In the genomic region with DNA sequence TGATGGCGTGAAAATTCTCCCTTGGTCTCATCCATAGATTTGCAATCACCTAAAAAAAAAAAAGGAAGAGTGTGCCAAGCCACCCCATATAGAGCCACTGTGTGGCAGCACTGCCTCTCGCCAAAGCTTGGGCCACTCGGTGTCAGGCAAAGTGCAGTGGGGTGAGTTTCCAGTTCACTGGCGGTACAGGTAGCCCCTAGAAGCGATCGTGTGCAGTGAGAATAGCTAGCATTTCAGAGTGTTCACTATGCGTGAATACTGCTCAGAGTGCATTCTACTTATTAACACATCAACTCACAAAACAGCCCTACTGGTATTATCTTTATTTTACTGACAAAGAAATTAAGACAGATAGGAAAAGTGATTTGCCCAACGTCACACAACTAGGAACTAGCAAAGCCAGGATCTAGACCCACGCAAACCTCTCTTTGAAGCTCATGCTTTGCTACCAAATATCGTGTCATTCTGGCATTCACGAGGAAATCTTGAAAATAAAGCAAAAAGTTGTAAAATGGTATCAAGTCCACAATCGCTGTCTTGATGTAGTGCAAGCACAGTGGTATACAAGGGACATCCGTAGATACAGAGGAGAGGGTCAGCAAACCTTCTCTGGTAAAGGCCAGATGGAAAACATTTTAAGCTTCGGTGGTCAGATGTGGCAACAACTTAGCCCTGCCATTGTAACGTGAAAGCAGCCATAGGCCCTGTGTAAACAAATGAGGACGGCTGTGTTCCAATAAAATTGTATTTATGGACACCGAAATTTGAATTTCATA, we compare ENCODE assay signal across 8 cellular contexts. TPM values are rescaled to one million over a fixed set of nuclear protein-coding genes. Genes with fewer than 3 reads are reported as not detected.
DNase-seq lines count a peak whose midpoint lies in the region; ATAC-seq and TF ChIP-seq lines count a peak whose summit lies in the region.

No MANE protein-coding gene starts in this region.

- H3K36me3 ChIP-seq in muscle layer of duodenum (ENCODE audit: control insufficient read depth in 1 of 2, insufficient read depth in 2 of 2, low read length in 2 of 2), result no peaks in the 10 kb centered on the region

- H3K4me3 ChIP-seq in epithelial cell of esophagus (ENCODE audit: low read length) (no peak overlapping the region), muscle layer of duodenum (ENCODE audit: low read depth in 1 of 2, low read length in 2 of 2) (peak overlapping the region in 1 of 2 donors; percentile 55)

- H3K9me3 ChIP-seq in muscle layer of duodenum (ENCODE audit: control insufficient read depth in 1 of 2, low read length in 2 of 2), result no peaks in the 10 kb centered on the region

- H3K27me3 ChIP-seq in muscle layer of duodenum (ENCODE audit: low read depth, low read length), result no peaks in the 10 kb centered on the region

- ATAC-seq in GM19397 (IDR thresholded peaks at IDR 0.05; ENCODE audit: unreplicated experiment) (peak; percentile 94), HG03342 (IDR thresholded peaks at IDR 0.05; ENCODE audit: unreplicated experiment) (peak; percentile 98)

- H3K4me1 ChIP-seq in muscle layer of duodenum (ENCODE audit: control insufficient read depth in 1 of 2, insufficient read depth in 2 of 2, low read length in 2 of 2), result peaks cover 6 to 7% of the 10 kb centered on the region in 2 donors

- H3K27ac ChIP-seq in muscle layer of duodenum (ENCODE audit: low read length), result peak overlapping the region; percentile 69

- TF ChIP-seq CTCF in epithelial cell of esophagus (IDR thresholded peaks at IDR 0.05; ENCODE audit: insufficient read depth, low read depth, low read length, missing control alignments), result peak; percentile 93

- in situ Hi-C loops in Caki2 (cut with HindIII; ENCODE audit: low pct_unique_long_range_greater_than_20kb, low sequenced_read_pairs), result loop anchor here (5.0 kb wide), 1 partner anchor 102 kb away; no protein-coding TSS in a partner anchor

- peak; percentile 79 for DNase-seq in Caki2 (ENCODE audit: low read depth)
- peak; percentile 59 for DNase-seq in NCI-H2227 (lab: John Stamatoyannopoulos, UW; ENCODE audit: unreplicated experiment)
- DNase-seq in activated CD4-positive, alpha-beta T cell treated with anti-CD3 and anti-CD28 coated beads, Interleukin-2, amount 50 U/mL, for 1 hour, result peak; percentile 21
- peak; percentile 64 for DNase-seq in epithelial cell of esophagus (ENCODE audit: low read depth)
- DNase-seq in ureter (ENCODE audit: low spot score), result peak; percentile 67

RNA-seq across cellular contexts. Expression of gene GCNT2, which starts 10.4 kb away (rescaled TPM):
- total RNA-seq in Caki2 (2014; rRNA removed; shearing (Covaris generic); ENCODE audit: low replicate concordance), result 43.9 and 54.9 TPM in 2 replicates
- 3.1 TPM for total RNA-seq in ureter

Comparison
In these comparisons a context has a peak if more than half of its experiments do, and no peak if none do; other contexts are left out.
1. DNase-seq: peak in every context shown above with its lines; median percentile 79 in Caki2; 67 in ureter; 64 in epithelial cell of esophagus; 59 in NCI-H2227; 21 in activated CD4-positive, alpha-beta T cell treated with anti-CD3 and anti-CD28 coated beads, Interleukin-2, amount 50 U/mL, for 1 hour.
2. RNA of gene GCNT2, which starts 10.4 kb away (total RNA-seq): 43.9 to 54.9 TPM in Caki2; 3.1 TPM in ureter (single experiment); every median in the first group is over 10 times any median in the second.